In the genomic region with DNA sequence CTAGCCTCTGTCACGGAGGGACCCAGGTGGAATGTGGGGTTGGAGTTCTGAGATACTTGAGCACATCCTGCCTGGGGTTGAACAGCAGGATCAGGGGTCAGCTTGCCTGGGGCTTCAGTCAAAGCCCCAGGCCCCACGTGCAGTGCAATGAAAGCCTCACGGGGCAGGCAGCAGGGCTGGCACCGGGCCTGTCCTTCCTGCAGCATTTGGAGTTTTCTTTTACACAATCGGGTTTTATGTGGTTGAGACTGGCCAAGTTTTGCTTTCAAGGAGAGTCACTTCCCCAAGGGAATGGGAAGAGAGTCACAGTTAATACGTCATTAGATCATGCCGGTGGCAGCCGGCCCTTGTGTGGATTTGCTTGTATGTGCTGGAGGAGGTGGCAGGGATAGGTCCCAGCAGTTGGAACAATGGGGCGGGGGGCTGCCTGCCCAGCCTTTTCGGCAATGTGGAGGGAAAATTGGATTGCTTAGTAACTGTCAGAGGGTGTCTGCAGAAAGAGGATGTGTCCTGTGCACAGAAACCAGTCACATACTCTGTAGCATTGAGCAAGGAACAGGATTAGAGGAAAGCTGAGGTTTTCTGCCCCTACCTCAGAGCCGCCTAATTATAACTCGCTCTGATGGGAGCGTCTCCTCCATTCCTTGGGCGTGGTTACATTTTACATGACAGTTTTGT, we compare ENCODE assay signal across 8 cellular contexts. TPM values are rescaled to one million over a fixed set of nuclear protein-coding genes. Genes with fewer than 3 reads are reported as not detected.
DNase-seq lines count a peak whose midpoint lies in the region; ATAC-seq, FAIRE-seq and TF ChIP-seq lines count a peak whose summit lies in the region.

No MANE protein-coding gene starts in this region.

- TF ChIP-seq RAD21 in HepG2 (CRISPR knock-in tag; IDR thresholded peaks at IDR 0.05) = no peak

- H3K27me3 Mint-ChIP-seq in MCF 10A (ENCODE audit: insufficient read depth, unreplicated experiment) (no peaks in the 10 kb centered on the region), Calu3 (ENCODE audit: unreplicated experiment) (no peaks in the 10 kb centered on the region)
- H3K27me3 Mint-ChIP-seq in activated naive CD4-positive, alpha-beta T cell treated with anti-CD3 and anti-CD28 coated beads for 36 hours (ENCODE audit: low read depth) = no peaks in the 10 kb centered on the region

- H3K4me1 Mint-ChIP-seq in MCF 10A (ENCODE audit: insufficient read depth, unreplicated experiment) = peaks cover 20% of the 10 kb centered on the region
- peaks cover 43% of the 10 kb centered on the region for H3K4me1 Mint-ChIP-seq in Calu3 (ENCODE audit: low read depth, unreplicated experiment)
- H3K4me1 Mint-ChIP-seq in activated naive CD4-positive, alpha-beta T cell treated with anti-CD3 and anti-CD28 coated beads for 36 hours (ENCODE audit: low read depth) = peaks cover 63% of the 10 kb centered on the region

- ATAC-seq in HepG2 = peak; percentile 6; the same call in 2 of the 3 replicates
- ATAC-seq in HG02938 (IDR thresholded peaks at IDR 0.05; ENCODE audit: unreplicated experiment) = no peak

- intact Hi-C loops in MCF 10A (cut with micrococcal nuclease) (no loop called here), HepG2 (cut with micrococcal nuclease; ENCODE audit: unreplicated experiment) (no loop called here), transverse colon (cut with DNase I; ENCODE audit: low total_unique reads) (loop anchor here (10.0 kb wide), 2 partner anchors 95 to 375 kb away; a partner anchor contains a TSS), Calu3 (cut with micrococcal nuclease; ENCODE audit: unreplicated experiment) (no loop called here)
- intact Hi-C loops in activated naive CD4-positive, alpha-beta T cell treated with anti-CD3 and anti-CD28 coated beads for 36 hours (cut with micrococcal nuclease) = loop anchor here (10.0 kb wide), 1 partner anchor 605 kb away; a partner anchor contains a TSS

- no peak overlapping the region for H2AFZ ChIP-seq in HepG2 (ENCODE audit: low read length)

- no peak overlapping the region for H3K4me3 ChIP-seq in LNCaP clone FGC (ENCODE audit: low read depth, low read length)
- H3K4me3 ChIP-seq in HepG2 (replicated peaks in 1 of 3; ENCODE audit: insufficient read depth in 1 of 3, low read depth in 2 of 3, low read length in 3 of 3) = no peak overlapping the region
- H3K4me3 ChIP-seq in transverse colon = no peak overlapping the region

- POLR2A ChIA-PET in MCF 10A (lab: Yijun Ruan, JAX) (interaction anchor here (2.2 kb wide), 1 partner anchor 8 kb away, joined by 6 read pairs; no protein-coding TSS in a partner anchor), HepG2 (lab: Yijun Ruan, JAX) (interaction anchor here (0.8 to 4.5 kb wide), 5 partner anchors 9 to 93 kb away, joined by 3 to 32 read pairs (median 3); a partner anchor contains a TSS)

- CTCF ChIA-PET in MCF 10A (lab: Yijun Ruan, JAX) = no interaction called here
- CTCF ChIA-PET in HepG2 (lab: Yijun Ruan, JAX; ENCODE audit: low intra/inter-chr PET ratio, low total read pairs) = no interaction called here
- CTCF ChIA-PET in Calu3 (lab: Charles Lee) = no interaction called here
- CTCF ChIA-PET in activated naive CD4-positive, alpha-beta T cell treated with anti-CD3 and anti-CD28 coated beads for 36 hours (lab: Charles Lee) = interaction anchor here (0.7 to 1.2 kb wide), 2 partner anchors 22 to 95 kb away, joined by 3 to 4 read pairs; no protein-coding TSS in a partner anchor

- H3K9me3 ChIP-seq in HepG2 (ENCODE audit: low read length) (no peaks in the 10 kb centered on the region), transverse colon (no peaks in the 10 kb centered on the region)

- peaks cover 53% of the 10 kb centered on the region for H3K4me1 ChIP-seq in HepG2 (ENCODE audit: insufficient read depth, low read length)
- H3K4me1 ChIP-seq in transverse colon = peaks cover 12 to 31% (median 22%) of the 10 kb centered on the region in 4 donors

- BruUV-seq in MCF 10A (replicated peaks; lab: Mats Ljungman, UMichigan) (no TSS peak), HepG2 (replicated peaks; lab: Mats Ljungman, UMichigan) (no TSS peak), Calu3 (replicated peaks; lab: Mats Ljungman, UMichigan) (no TSS peak)

- no peaks in the 10 kb centered on the region for H4K20me1 ChIP-seq in HepG2 (ENCODE audit: insufficient read depth, low read length)

- FAIRE-seq in HepG2 (lab: Jason Lieb, UNC) = no peak

- H3K4me3 Mint-ChIP-seq in MCF 10A (ENCODE audit: unreplicated experiment) (no peak overlapping the region), Calu3 (ENCODE audit: low read depth, unreplicated experiment) (no peak overlapping the region)
- H3K4me3 Mint-ChIP-seq in activated naive CD4-positive, alpha-beta T cell treated with anti-CD3 and anti-CD28 coated beads for 36 hours = no peak overlapping the region

- no peak overlapping the region for H3K4me2 ChIP-seq in HepG2 (ENCODE audit: low read depth, low read length)

- H3K36me3 Mint-ChIP-seq in MCF 10A (ENCODE audit: insufficient read depth, unreplicated experiment) (no peaks in the 10 kb centered on the region), Calu3 (ENCODE audit: insufficient read depth, unreplicated experiment) (peaks cover 31% of the 10 kb centered on the region)
- H3K36me3 Mint-ChIP-seq in activated naive CD4-positive, alpha-beta T cell treated with anti-CD3 and anti-CD28 coated beads for 36 hours (ENCODE audit: low read depth) = peaks cover 39% of the 10 kb centered on the region

- H3K27ac ChIP-seq in HepG2 (ENCODE audit: extremely low read length, insufficient read depth, low read length) (peak overlapping the region; percentile 12), transverse colon (peak overlapping the region; percentile 34 to 81 (median 70))

- H3K27ac Mint-ChIP-seq in MCF 10A (ENCODE audit: low read depth, unreplicated experiment) = peak overlapping the region; percentile 65
- H3K27ac Mint-ChIP-seq in Calu3 (ENCODE audit: unreplicated experiment) = no peak overlapping the region
- no peak overlapping the region for H3K27ac Mint-ChIP-seq in activated naive CD4-positive, alpha-beta T cell treated with anti-CD3 and anti-CD28 coated beads for 36 hours

- H3K9ac ChIP-seq in HepG2 (ENCODE audit: insufficient read depth, low read depth, low read length) = no peak overlapping the region

- TF ChIP-seq EP300 in HepG2 (IDR thresholded peaks at IDR 0.05; ENCODE audit: low read depth in 2 of 2, low read length in 2 of 2) (no peak), HepG2 (CRISPR knock-in tag; IDR thresholded peaks at IDR 0.05; ENCODE audit: borderline replicate concordance) (no peak), transverse colon (IDR thresholded peaks at IDR 0.05; ENCODE audit: low read depth) (no peak)

- WGBS in HepG2 (ENCODE audit: low lambda C conversion rate) = 82% methylated on average over 14 of the region's 14 CpGs
- WGBS in transverse colon (ENCODE audit: low coverage in 1 of 2), 2 donors = 40% methylated on average over 14 of the region's 14 CpGs; no CpG with 5 or more reads in 1 of the 2 donors

- peaks cover 39% of the 10 kb centered on the region for H3K79me2 ChIP-seq in HepG2 (ENCODE audit: insufficient read depth, low read length)

- H3K9me3 Mint-ChIP-seq in MCF 10A (ENCODE audit: unreplicated experiment) (no peaks in the 10 kb centered on the region), Calu3 (ENCODE audit: low read depth, unreplicated experiment) (no peaks in the 10 kb centered on the region)
- H3K9me3 Mint-ChIP-seq in activated naive CD4-positive, alpha-beta T cell treated with anti-CD3 and anti-CD28 coated beads for 36 hours = peaks cover 5% of the 10 kb centered on the region

- no peak for TF ChIP-seq CTCF in LNCaP clone FGC (IDR thresholded peaks at IDR 0.05; ENCODE audit: control insufficient read depth, extremely low read depth, insufficient read depth)
- no peak for TF ChIP-seq CTCF in MCF 10A (IDR thresholded peaks at IDR 0.05; ENCODE audit: unreplicated experiment)
- 0 out of 2 replicates have a peak, but pooled peaks have one; percentile 1 for TF ChIP-seq CTCF in HepG2 (CRISPR knock-in tag; IDR thresholded peaks at IDR 0.05)
- no peak for TF ChIP-seq CTCF in transverse colon (IDR thresholded peaks at IDR 0.05)
- no peak for TF ChIP-seq CTCF in Calu3 (IDR thresholded peaks at IDR 0.05; ENCODE audit: unreplicated experiment)

- peak; percentile 62 for DNase-seq in LNCaP clone FGC (ENCODE audit: low read depth)
- DNase-seq in MCF 10A (ENCODE audit: unreplicated experiment) = peak; percentile 73
- no peak for DNase-seq in HepG2 (ENCODE audit: low spot score)
- peak; percentile 49 for DNase-seq in transverse colon
- no peak for DNase-seq in NCI-H524 treated with DMSO at 0.1 percent for 48 hours (lab: John Stamatoyannopoulos, UW)
- DNase-seq in Calu3 = no peak
- DNase-seq in activated naive CD4-positive, alpha-beta T cell treated with anti-CD3 and anti-CD28 coated beads for 36 hours = no peak

- H3K36me3 ChIP-seq in HepG2 (replicated peaks in 1 of 2; ENCODE audit: control insufficient read depth in 1 of 2, insufficient read depth in 2 of 2, low read length in 2 of 2) (no peaks in the 10 kb centered on the region; a peak in 1 of 5 replicates), transverse colon (no peaks in the 10 kb centered on the region)

- in situ Hi-C loops in HepG2 (cut with HindIII; ENCODE audit: extremely low pct_ligation_motif_present, low pct_unique_long_range_greater_than_20kb) = loop anchor here (5.0 kb wide), 1 partner anchor 92 kb away; a partner anchor contains a TSS
- in situ Hi-C loops in transverse colon (cut with MboI; ENCODE audit: low pct_ligation_motif_present in 1 of 4, low pct_unique_long_range_greater_than_20kb in 1 of 4, low sequenced_read_pairs in 3 of 4) = loop anchor here (10.0 to 25.0 kb wide), 3 partner anchors 87 to 387 kb away; a partner anchor contains a TSS

- H3K27me3 ChIP-seq in HepG2 (ENCODE audit: control insufficient read depth in 1 of 2, insufficient read depth in 2 of 2, low read length in 2 of 2) (no peaks in the 10 kb centered on the region; a peak in 1 of 5 replicates), transverse colon (no peaks in the 10 kb centered on the region)

- TF ChIP-seq POLR2A in HepG2 (IDR thresholded peaks at IDR 0.05; ENCODE audit: insufficient read depth in 1 of 2, low read depth in 2 of 2, low read length in 2 of 2) (no peak), transverse colon (IDR thresholded peaks at IDR 0.05) (no peak)

RNA-seq across cellular contexts. Expression of a gene that starts 4.5 kb away (rescaled TPM):
- total RNA-seq in MCF 10A (2022) = 5.8 and 6.6 TPM in 2 replicates
- 55.7 and 65.3 TPM in 2 replicates for total RNA-seq in HepG2 (2016; rRNA removed; fragmentation: Illumina TruSeq; extraction: Trizol)
- 8.6 and 11.0 TPM in 2 replicates for total RNA-seq in HepG2 (2016; cell fraction: cytosol; rRNA removed; fragmentation: Illumina TruSeq; extraction: Trizol; ENCODE audit: low read depth)
- 51.5 and 55.7 TPM in 2 replicates for total RNA-seq in HepG2 (2016; cell fraction: insoluble cytoplasmic fraction; rRNA removed; fragmentation: Illumina TruSeq; extraction: Trizol)
- 28.4 and 29.3 TPM in 2 replicates for total RNA-seq in HepG2 (2016; cell fraction: membrane; rRNA removed; fragmentation: Illumina TruSeq; extraction: Trizol)
- 23.6 and 25.7 TPM in 2 replicates for total RNA-seq in HepG2 (2016; cell fraction: nucleus; rRNA removed; fragmentation: Illumina TruSeq; extraction: Trizol)
- 15.3 and 24.5 TPM in 2 replicates for polyA plus RNA-seq in HepG2 (2011; rRNA removed)
- 18.8 and 22.1 TPM in 2 replicates for polyA plus RNA-seq in HepG2 (2011; cell fraction: cytosol; rRNA removed)
- polyA plus RNA-seq in HepG2 (2011; cell fraction: nucleus; rRNA removed) = 10.4 and 11.9 TPM in 2 replicates
- 19.5 and 50.3 TPM in 2 replicates for polyA plus RNA-seq in HepG2 (2012)
- polyA plus RNA-seq in HepG2 (2016; cell fraction: cytosol; fragmentation: Illumina TruSeq; extraction: Trizol; ENCODE audit: low read depth) = 10.8 and 11.1 TPM in 2 replicates
- 90.6 and 102 TPM in 2 replicates for polyA plus RNA-seq in HepG2 (2016; cell fraction: insoluble cytoplasmic fraction; fragmentation: Illumina TruSeq; extraction: Trizol; ENCODE audit: low read depth)
- 27.3 and 29.2 TPM in 2 replicates for polyA plus RNA-seq in HepG2 (2016; cell fraction: membrane; fragmentation: Illumina TruSeq; extraction: Trizol; ENCODE audit: low read depth)
- 54.0 and 54.7 TPM in 2 replicates for polyA plus RNA-seq in HepG2 (2016; cell fraction: nucleus; fragmentation: Illumina TruSeq; extraction: Trizol; ENCODE audit: insufficient read depth, low read depth)
- polyA minus RNA-seq in HepG2 (2011; rRNA and poly(A)+ RNA removed; ENCODE audit: low replicate concordance) = 9.1 and 22.0 TPM in 2 replicates
- 12.6 and 15.4 TPM in 2 replicates for polyA minus RNA-seq in HepG2 (2011; cell fraction: cytosol; rRNA and poly(A)+ RNA removed)
- 8.4 and 8.7 TPM in 2 replicates for polyA minus RNA-seq in HepG2 (2011; cell fraction: nucleus; rRNA and poly(A)+ RNA removed)
- 1 to 10 TPM in 2 of 4 donors, not detected in 2; 2.3 to 2.9 TPM for total RNA-seq in transverse colon
- total RNA-seq in Calu3 (2022) = 55.4 and 63.2 TPM in 2 replicates
- total RNA-seq in activated naive CD4-positive, alpha-beta T cell treated with anti-CD3 and anti-CD28 coated beads for 36 hours = 10 to 100 TPM; 82.8 to 86.2 TPM

Comparison
In these comparisons a context has a peak if more than half of its experiments do, and no peak if none do; other contexts are left out.
1. DNase-seq: peak in LNCaP clone FGC (single experiment), MCF 10A (single experiment) and transverse colon (single experiment); none in HepG2 (single experiment), NCI-H524 treated with DMSO at 0.1 percent for 48 hours (single experiment), Calu3 (single experiment) and activated naive CD4-positive, alpha-beta T cell treated with anti-CD3 and anti-CD28 coated beads for 36 hours (single experiment).
2. intact Hi-C loops: an anchor here in transverse colon (10.0 kb wide) and activated naive CD4-positive, alpha-beta T cell treated with anti-CD3 and anti-CD28 coated beads for 36 hours (10.0 kb wide); none called in MCF 10A, HepG2 and Calu3.